1 cellular context compared by ENCODE assay signal in genomic region chr17:46125831-46126230, GRCh38.
TF ChIP-seq lines count a peak whose summit lies in the region.

No MANE protein-coding gene starts in this region.

TF ChIP-seq in GM23338, 12 proteins besides CTCF, POLR2A, EP300 and RAD21 (continued from another document):
- no peak for TF ChIP-seq REST (IDR thresholded peaks at IDR 0.05; ENCODE audit: unreplicated experiment)
- no peak for TF ChIP-seq ETS1 (IDR thresholded peaks at IDR 0.05)
- no peak for TF ChIP-seq CREB1 (CRISPR knock-in tag; IDR thresholded peaks at IDR 0.05; ENCODE audit: low read depth)
- TF ChIP-seq ZNF114 (CRISPR knock-in tag; IDR thresholded peaks at IDR 0.05): no peak
- TF ChIP-seq POLR2AphosphoS5 (IDR thresholded peaks at IDR 0.05; ENCODE audit: low read depth): no peak
